In the genomic region with DNA sequence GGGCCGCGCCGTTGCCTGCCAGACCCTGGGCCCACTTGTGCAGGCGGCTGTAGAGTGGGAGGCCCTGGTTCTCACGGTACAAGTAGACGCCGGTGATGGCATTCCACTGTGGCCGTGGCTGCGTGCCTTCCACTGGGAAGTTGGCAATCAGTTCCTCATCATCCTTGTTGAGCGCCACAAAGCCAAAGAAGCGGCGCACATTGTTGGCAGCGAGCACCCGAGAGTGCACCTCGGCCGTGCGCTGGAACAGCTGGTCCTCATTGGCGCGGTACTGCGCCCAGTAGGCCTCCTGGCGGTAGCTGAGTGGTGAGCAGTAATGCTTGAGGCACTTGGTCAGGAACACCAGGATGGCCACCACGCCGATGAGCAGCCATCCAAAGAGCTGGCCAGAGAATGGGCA, we compare ENCODE assay signal across 1 cellular context.
TF ChIP-seq lines count a peak whose summit lies in the region.

No MANE protein-coding gene starts in this region.

TF ChIP-seq in K562, 482 proteins besides CTCF, POLR2A, EP300 and RAD21:
- TF ChIP-seq HNRNPH1 (optimal IDR thresholded peaks at IDR 0.05; ENCODE audit: low read depth, low read length) (no peak), ZBTB34 (CRISPR knock-in tag; IDR thresholded peaks at IDR 0.05) (no peak), ZBTB33 (CRISPR knock-in tag; IDR thresholded peaks at IDR 0.05) (peak; percentile 71; the same call in 1 of the 2 replicates), HMG20A (CRISPR knock-in tag; conservative IDR thresholded peaks at IDR 0.05) (no peak), ZKSCAN1 (IDR thresholded peaks at IDR 0.05; ENCODE audit: low read depth, low read length) (peak; percentile 58; the same call in 1 of the 2 replicates), POLR2G (IDR thresholded peaks at IDR 0.05; ENCODE audit: low read depth, low read length) (peak; percentile 61)
